In genomic region chr1:158185770-158186705, GRCh38 we compare ENCODE assay signal across 2 cellular contexts.
TF ChIP-seq lines count a peak whose summit lies in the region.

No MANE protein-coding gene starts in this region.

TF ChIP-seq in liver, 16 proteins besides CTCF, POLR2A, EP300 and RAD21 (continued from another document):
- TF ChIP-seq REST (IDR thresholded peaks at IDR 0.05) = no peak
- TF ChIP-seq SP1 (IDR thresholded peaks at IDR 0.05) = peak; percentile 11
- TF ChIP-seq, protein P1, sequence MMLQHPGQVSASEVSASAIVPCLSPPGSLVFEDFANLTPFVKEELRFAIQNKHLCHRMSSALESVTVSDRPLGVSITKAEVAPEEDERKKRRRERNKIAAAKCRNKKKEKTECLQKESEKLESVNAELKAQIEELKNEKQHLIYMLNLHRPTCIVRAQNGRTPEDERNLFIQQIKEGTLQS (IDR thresholded peaks at IDR 0.05) = no peak
- TF ChIP-seq FOXA2 (IDR thresholded peaks at IDR 0.05) = no peak
- peak in 1 of 2 donors; percentile 35 for TF ChIP-seq RXRA (IDR thresholded peaks at IDR 0.05)
- TF ChIP-seq HNF4A (conservative IDR thresholded peaks at IDR 0.05) = peak in 1 of 2 donors; percentile 11

TF ChIP-seq in HepG2, 621 proteins besides CTCF, POLR2A, EP300 and RAD21 (continued from another document):
- TF ChIP-seq, protein P2, sequence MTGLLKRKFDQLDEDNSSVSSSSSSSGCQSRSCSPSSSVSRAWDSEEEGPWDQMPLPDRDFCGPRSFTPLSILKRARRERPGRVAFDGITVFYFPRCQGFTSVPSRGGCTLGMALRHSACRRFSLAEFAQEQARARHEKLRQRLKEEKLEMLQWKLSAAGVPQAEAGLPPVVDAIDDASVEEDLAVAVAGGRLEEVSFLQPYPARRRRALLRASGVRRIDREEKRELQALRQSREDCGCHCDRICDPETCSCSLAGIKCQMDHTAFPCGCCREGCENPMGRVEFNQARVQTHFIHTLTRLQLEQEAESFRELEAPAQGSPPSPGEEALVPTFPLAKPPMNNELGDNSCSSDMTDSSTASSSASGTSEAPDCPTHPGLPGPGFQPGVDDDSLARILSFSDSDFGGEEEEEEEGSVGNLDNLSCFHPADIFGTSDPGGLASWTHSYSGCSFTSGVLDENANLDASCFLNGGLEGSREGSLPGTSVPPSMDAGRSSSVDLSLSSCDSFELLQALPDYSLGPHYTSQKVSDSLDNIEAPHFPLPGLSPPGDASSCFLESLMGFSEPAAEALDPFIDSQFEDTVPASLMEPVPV (CRISPR knock-in tag; IDR thresholded peaks at IDR 0.05) = no peak
- TF ChIP-seq KLF15 (CRISPR knock-in tag; IDR thresholded peaks at IDR 0.05; ENCODE audit: borderline replicate concordance) = no peak
- TF ChIP-seq ZNF839 (CRISPR knock-in tag; IDR thresholded peaks at IDR 0.05; ENCODE audit: borderline replicate concordance) = no peak
- TF ChIP-seq HNF1A (IDR thresholded peaks at IDR 0.05; ENCODE audit: low read depth) = no peak
- no peak for TF ChIP-seq HNF1A (CRISPR knock-in tag; IDR thresholded peaks at IDR 0.05; ENCODE audit: borderline replicate concordance)
- no peak for TF ChIP-seq ZNF383 (CRISPR knock-in tag; IDR thresholded peaks at IDR 0.05; ENCODE audit: borderline replicate concordance)
- no peak for TF ChIP-seq MTF1 (CRISPR knock-in tag; IDR thresholded peaks at IDR 0.05)
- TF ChIP-seq NFAT5 (CRISPR knock-in tag; IDR thresholded peaks at IDR 0.05) = no peak
